ENCODE assay signal across 9 cellular contexts in genomic region chr12:116319851-116320621, GRCh38. TPM values are rescaled to one million over a fixed set of nuclear protein-coding genes. Genes with fewer than 3 reads are reported as not detected.
DNase-seq lines count a peak whose midpoint lies in the region; ATAC-seq and TF ChIP-seq lines count a peak whose summit lies in the region.
"Had no signal": no experiment of that assay in that cellular context is flagged by ENCODE, and none has a peak within 500 bp of the region (broad histone marks: within the 10 kb centered on the region; RNA-seq: fewer than 3 reads in every experiment).

No MANE protein-coding gene starts in this region.

- H3K4me3 Mint-ChIP-seq in activated CD8-positive, alpha-beta T cell treated with anti-CD3 and anti-CD28 coated beads for 36 hours = peak overlapping the region; percentile 43

- peaks cover 50% of the 10 kb centered on the region for H3K4me1 Mint-ChIP-seq in activated CD8-positive, alpha-beta T cell treated with anti-CD3 and anti-CD28 coated beads for 36 hours (ENCODE audit: low read depth)

- no peak for TF ChIP-seq CTCF in activated CD8-positive, alpha-beta T cell treated with anti-CD3 and anti-CD28 coated beads for 36 hours (IDR thresholded peaks at IDR 0.05)

- CTCF ChIA-PET in activated CD8-positive, alpha-beta T cell treated with anti-CD3 and anti-CD28 coated beads for 36 hours (lab: Charles Lee) = no interaction called here

- peaks cover 3% of the 10 kb centered on the region for H3K27me3 Mint-ChIP-seq in activated CD8-positive, alpha-beta T cell treated with anti-CD3 and anti-CD28 coated beads for 36 hours

- H3K9me3 Mint-ChIP-seq in activated CD8-positive, alpha-beta T cell treated with anti-CD3 and anti-CD28 coated beads for 36 hours = peaks cover 2% of the 10 kb centered on the region

- POLR2A ChIA-PET in activated CD8-positive, alpha-beta T cell treated with anti-CD3 and anti-CD28 coated beads for 36 hours (lab: Charles Lee) = interaction anchor here (1.0 kb wide), 1 partner anchor 23 kb away, joined by 3 read pairs; no protein-coding TSS in a partner anchor

- H3K27ac ChIP-seq in skin epidermis = peak overlapping the region in 19 of 21 experiments; percentile 17 to 79 (median 58)
- H3K27ac ChIP-seq: 22Rv1 had no signal

- H3K27ac Mint-ChIP-seq in activated CD8-positive, alpha-beta T cell treated with anti-CD3 and anti-CD28 coated beads for 36 hours = peak overlapping the region; percentile 93

- intact Hi-C loops in activated CD8-positive, alpha-beta T cell treated with anti-CD3 and anti-CD28 coated beads for 36 hours (cut with micrococcal nuclease) = no loop called here

- ATAC-seq in activated CD8-positive, alpha-beta T cell treated with anti-CD3 and anti-CD28 coated beads for 36 hours = peak; percentile 81
- no peak for ATAC-seq in HG03175 (IDR thresholded peaks at IDR 0.05; ENCODE audit: unreplicated experiment)

- H3K4me3 ChIP-seq in skin epidermis = no peak overlapping the region

- H3K36me3 Mint-ChIP-seq in activated CD8-positive, alpha-beta T cell treated with anti-CD3 and anti-CD28 coated beads for 36 hours (ENCODE audit: low read depth) = no peaks in the 10 kb centered on the region

- peak; percentile 24 for DNase-seq in DMS 273 (lab: John Stamatoyannopoulos, UW; ENCODE audit: unreplicated experiment)
- DNase-seq in DMS 273 treated with DMSO at 0.1 percent for 48 hours (lab: John Stamatoyannopoulos, UW) = no peak
- DNase-seq in activated CD8-positive, alpha-beta T cell treated with anti-CD3 and anti-CD28 coated beads for 36 hours = peak; percentile 79
- peak; percentile 79 for DNase-seq in foreskin melanocyte
- no peak for DNase-seq in GM19240 (ENCODE audit: insufficient read length, low spot score)
- DNase-seq in OCI-M2 (lab: John Stamatoyannopoulos, UW; ENCODE audit: unreplicated experiment) = no peak

RNA-seq across cellular contexts. Expression of gene MED13L, which starts 42.5 kb away (rescaled TPM):
- 10 to 100 TPM; 39.5 to 41.8 TPM for total RNA-seq in activated CD8-positive, alpha-beta T cell treated with anti-CD3 and anti-CD28 coated beads for 36 hours

Comparison
In these comparisons a context has a peak if more than half of its experiments do, and no peak if none do; other contexts are left out.
1. DNase-seq: peak in DMS 273 (single experiment), activated CD8-positive, alpha-beta T cell treated with anti-CD3 and anti-CD28 coated beads for 36 hours (single experiment) and foreskin melanocyte (single experiment); none in DMS 273 treated with DMSO at 0.1 percent for 48 hours (single experiment), GM19240 (single experiment) and OCI-M2 (single experiment).